ENCODE assay signal across 1 cellular context in genomic region chr5:96658272-96658671, GRCh38.
TF ChIP-seq lines count a peak whose summit lies in the region.

No MANE protein-coding gene starts in this region.

TF ChIP-seq in HCT116, 20 proteins besides CTCF, POLR2A, EP300 and RAD21:
- no peak for TF ChIP-seq POLR2AphosphoS5 (IDR thresholded peaks at IDR 0.05; ENCODE audit: low read depth, low read length)
- TF ChIP-seq SRF (IDR thresholded peaks at IDR 0.05; ENCODE audit: low read depth): no peak
- TF ChIP-seq SIN3A (IDR thresholded peaks at IDR 0.05; ENCODE audit: low read depth): no peak
- no peak for TF ChIP-seq MAX (IDR thresholded peaks at IDR 0.05)
- TF ChIP-seq SP1 (IDR thresholded peaks at IDR 0.05; ENCODE audit: low read depth): no peak
- no peak for TF ChIP-seq ZNF274 (IDR thresholded peaks at IDR 0.05; ENCODE audit: low read depth, low read length)
- no peak for TF ChIP-seq YY1 (IDR thresholded peaks at IDR 0.05; ENCODE audit: extremely low read depth, insufficient replicate concordance, low read depth, low read length)
- no peak for TF ChIP-seq ZBTB33 (IDR thresholded peaks at IDR 0.05; ENCODE audit: extremely low read depth, insufficient replicate concordance, low read length)
- no peak for TF ChIP-seq CBX3 (IDR thresholded peaks at IDR 0.05; ENCODE audit: low read depth)
- no peak for TF ChIP-seq CEBPB (IDR thresholded peaks at IDR 0.05; ENCODE audit: low read depth)
- TF ChIP-seq ELF1 (IDR thresholded peaks at IDR 0.05; ENCODE audit: borderline replicate concordance, low read depth): no peak
